ENCODE assay signal across 14 cellular contexts in the genomic region with DNA sequence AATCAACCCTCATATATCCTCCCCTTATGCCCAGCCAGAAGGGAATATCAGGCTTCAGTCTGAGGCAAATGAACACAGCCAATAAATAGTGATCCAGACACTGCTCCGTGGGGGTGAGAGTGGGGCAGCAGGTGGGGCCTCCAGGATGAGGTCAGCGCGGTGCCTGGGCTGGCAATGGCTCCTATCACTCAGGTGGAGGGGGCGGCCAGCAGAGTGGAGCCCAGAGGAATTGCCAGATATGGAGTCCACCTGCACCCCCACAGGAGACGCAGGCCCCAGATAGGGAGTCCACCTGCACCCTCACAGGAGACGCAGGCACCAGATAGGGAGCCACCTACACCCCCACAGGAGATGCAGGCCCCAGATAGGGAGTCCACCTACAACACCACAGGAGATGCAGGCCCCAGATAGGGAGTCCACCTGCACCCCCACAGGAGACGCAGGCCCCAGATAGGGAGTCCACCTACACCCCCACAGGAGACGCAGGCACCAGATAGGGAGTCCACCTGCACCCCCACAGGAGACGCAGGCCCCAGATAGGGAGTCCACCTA.
DNase-seq lines count a peak whose midpoint lies in the region; ATAC-seq and TF ChIP-seq lines count a peak whose summit lies in the region.
"Had no signal": no experiment of that assay in that cellular context is flagged by ENCODE, and none has a peak within 500 bp of the region (broad histone marks: within the 10 kb centered on the region; RNA-seq: fewer than 3 reads in every experiment).

No MANE protein-coding gene starts in this region.

- no peak for TF ChIP-seq CTCF in chondrocyte (IDR thresholded peaks at IDR 0.05)
- no peak for TF ChIP-seq CTCF in lower lobe of right lung (IDR thresholded peaks at IDR 0.05)
- no peak for TF ChIP-seq CTCF in type B pancreatic cell (conservative IDR thresholded peaks at IDR 0.05)

- H3K27ac ChIP-seq in lower lobe of right lung = no peak overlapping the region
- H3K27ac ChIP-seq: BLaER1 treated with 17β-estradiol and CSF1 and Interleukin-3, amounts not matched to agents 10 nM and 100 nM; HL-60 had no signal

- no peaks in the 10 kb centered on the region for H3K36me3 ChIP-seq in lower lobe of right lung
- H3K36me3 ChIP-seq: BLaER1 treated with 17β-estradiol and CSF1 and Interleukin-3, amounts not matched to agents 10 nM and 100 nM had no signal

- DNase-seq in activated naive CD8-positive, alpha-beta T cell treated with anti-CD3 and anti-CD28 coated beads, Interleukin-2, amount 10 ng/mL, durations not matched to agents 7 days and 5 days = peak; percentile 18
- DNase-seq in activated naive CD8-positive, alpha-beta T cell treated with anti-CD3 and anti-CD28 coated beads, Interleukin-2, amount 50 U/mL, for 24 hours = no peak
- DNase-seq in chondrocyte (ENCODE audit: low spot score) (peak; percentile 74), lower lobe of right lung (peak; percentile 28), type B pancreatic cell (ENCODE audit: extremely low spot score, unreplicated experiment) (peak; percentile 62), NCI-H2029 treated with DMSO at 0.1 percent for 48 hours (lab: John Stamatoyannopoulos, UW) (no peak)
- no peak for DNase-seq in central memory CD4-positive, alpha-beta T cell
- DNase-seq: DMS79 treated with DMSO at 0.1 percent for 48 hours, H9, NCI-H1417, NCI-H187 treated with DMSO at 0.1 percent for 48 hours, NCI-H526 treated with DMSO at 0.1 percent for 48 hours had no signal

- H3K36me3 Mint-ChIP-seq in activated naive CD8-positive, alpha-beta T cell treated with anti-CD3 and anti-CD28 coated beads, Interleukin-2, amount 10 ng/mL, durations not matched to agents 7 days and 5 days = no peaks in the 10 kb centered on the region
- no peaks in the 10 kb centered on the region for H3K36me3 Mint-ChIP-seq in activated naive CD8-positive, alpha-beta T cell treated with anti-CD3 and anti-CD28 coated beads, Interleukin-2, amount 50 U/mL, for 24 hours (ENCODE audit: low read depth)
- H3K36me3 Mint-ChIP-seq in chondrocyte (ENCODE audit: low read depth) = no peaks in the 10 kb centered on the region
- H3K36me3 Mint-ChIP-seq in type B pancreatic cell = no peaks in the 10 kb centered on the region

- intact Hi-C loops in lower lobe of right lung (cut with DNase I) = no loop called here

- H3K27ac Mint-ChIP-seq in activated naive CD8-positive, alpha-beta T cell treated with anti-CD3 and anti-CD28 coated beads, Interleukin-2, amount 10 ng/mL, durations not matched to agents 7 days and 5 days = no peak overlapping the region
- H3K27ac Mint-ChIP-seq in activated naive CD8-positive, alpha-beta T cell treated with anti-CD3 and anti-CD28 coated beads, Interleukin-2, amount 50 U/mL, for 24 hours = no peak overlapping the region
- H3K27ac Mint-ChIP-seq in chondrocyte (ENCODE audit: unreplicated experiment) = no peak overlapping the region
- H3K27ac Mint-ChIP-seq in type B pancreatic cell = no peak overlapping the region

- no peak overlapping the region for H3K4me3 ChIP-seq in lower lobe of right lung
- H3K4me3 ChIP-seq: BLaER1 treated with 17β-estradiol and CSF1 and Interleukin-3, amounts not matched to agents 10 nM and 100 nM had no signal

- no peak for ATAC-seq in activated naive CD8-positive, alpha-beta T cell treated with anti-CD3 and anti-CD28 coated beads, Interleukin-2, amount 10 ng/mL, durations not matched to agents 7 days and 5 days (ENCODE audit: low read depth)
- ATAC-seq in activated naive CD8-positive, alpha-beta T cell treated with anti-CD3 and anti-CD28 coated beads, Interleukin-2, amount 50 U/mL, for 24 hours = no peak
- ATAC-seq in lower lobe of right lung = no peak

- peaks cover 4% of the 10 kb centered on the region for H3K27me3 Mint-ChIP-seq in activated naive CD8-positive, alpha-beta T cell treated with anti-CD3 and anti-CD28 coated beads, Interleukin-2, amount 10 ng/mL, durations not matched to agents 7 days and 5 days
- H3K27me3 Mint-ChIP-seq in activated naive CD8-positive, alpha-beta T cell treated with anti-CD3 and anti-CD28 coated beads, Interleukin-2, amount 50 U/mL, for 24 hours = peaks cover 2% of the 10 kb centered on the region
- H3K27me3 Mint-ChIP-seq in chondrocyte (ENCODE audit: low read depth) (peaks cover 50% of the 10 kb centered on the region), type B pancreatic cell (peaks cover 29% of the 10 kb centered on the region)

- H3K4me3 Mint-ChIP-seq in activated naive CD8-positive, alpha-beta T cell treated with anti-CD3 and anti-CD28 coated beads, Interleukin-2, amount 10 ng/mL, durations not matched to agents 7 days and 5 days = no peak overlapping the region
- no peak overlapping the region for H3K4me3 Mint-ChIP-seq in activated naive CD8-positive, alpha-beta T cell treated with anti-CD3 and anti-CD28 coated beads, Interleukin-2, amount 50 U/mL, for 24 hours
- H3K4me3 Mint-ChIP-seq in chondrocyte (ENCODE audit: unreplicated experiment) = no peak overlapping the region
- no peak overlapping the region for H3K4me3 Mint-ChIP-seq in type B pancreatic cell
- H3K4me3 Mint-ChIP-seq: H9 had no signal

- H3K4me1 ChIP-seq in lower lobe of right lung = no peaks in the 10 kb centered on the region

- peaks cover 2% of the 10 kb centered on the region for H3K9me3 Mint-ChIP-seq in activated naive CD8-positive, alpha-beta T cell treated with anti-CD3 and anti-CD28 coated beads, Interleukin-2, amount 10 ng/mL, durations not matched to agents 7 days and 5 days
- H3K9me3 Mint-ChIP-seq in activated naive CD8-positive, alpha-beta T cell treated with anti-CD3 and anti-CD28 coated beads, Interleukin-2, amount 50 U/mL, for 24 hours = no peaks in the 10 kb centered on the region
- H3K9me3 Mint-ChIP-seq in chondrocyte (ENCODE audit: low read depth) (no peaks in the 10 kb centered on the region), type B pancreatic cell (peaks cover 5% of the 10 kb centered on the region)

- no peaks in the 10 kb centered on the region for H3K4me1 Mint-ChIP-seq in activated naive CD8-positive, alpha-beta T cell treated with anti-CD3 and anti-CD28 coated beads, Interleukin-2, amount 10 ng/mL, durations not matched to agents 7 days and 5 days
- H3K4me1 Mint-ChIP-seq in activated naive CD8-positive, alpha-beta T cell treated with anti-CD3 and anti-CD28 coated beads, Interleukin-2, amount 50 U/mL, for 24 hours = no peaks in the 10 kb centered on the region
- peaks cover 13% of the 10 kb centered on the region for H3K4me1 Mint-ChIP-seq in chondrocyte (ENCODE audit: low read depth)
- H3K4me1 Mint-ChIP-seq in type B pancreatic cell (ENCODE audit: unreplicated experiment) = peaks cover 5% of the 10 kb centered on the region

- H3K9me3 ChIP-seq in lower lobe of right lung = no peaks in the 10 kb centered on the region

- H3K27me3 ChIP-seq in lower lobe of right lung (ENCODE audit: low read depth) = peaks cover 20% of the 10 kb centered on the region

- POLR2A ChIA-PET in activated naive CD8-positive, alpha-beta T cell treated with anti-CD3 and anti-CD28 coated beads, Interleukin-2, amount 10 ng/mL, durations not matched to agents 7 days and 5 days (lab: Charles Lee) = no interaction called here

Comparison
In these comparisons a context has a peak if more than half of its experiments do, and no peak if none do; other contexts are left out.
1. DNase-seq: peak in activated naive CD8-positive, alpha-beta T cell treated with anti-CD3 and anti-CD28 coated beads, Interleukin-2, amount 10 ng/mL, durations not matched to agents 7 days and 5 days (single experiment), chondrocyte (single experiment), lower lobe of right lung (single experiment) and type B pancreatic cell (single experiment); none in activated naive CD8-positive, alpha-beta T cell treated with anti-CD3 and anti-CD28 coated beads, Interleukin-2, amount 50 U/mL, for 24 hours (single experiment), NCI-H2029 treated with DMSO at 0.1 percent for 48 hours (single experiment) and central memory CD4-positive, alpha-beta T cell (single experiment).